18 cellular contexts compared by ENCODE assay signal in genomic region chr18:61982475-61982874, GRCh38.
"Had no signal": no experiment of that assay in that cellular context is flagged by ENCODE, and none has a peak within 500 bp of the region (broad histone marks: within the 10 kb centered on the region; RNA-seq: fewer than 3 reads in every experiment).

No MANE protein-coding gene starts in this region.

- H3K9me3 ChIP-seq: gastrocnemius medialis, left ventricle myocardium inferior, transverse colon, vagina had no signal

- ATAC-seq: activated CD8-positive, alpha-beta T cell treated with anti-CD3 and anti-CD28 coated beads, Interleukin-2, amount 10 ng/mL, durations not matched to agents 7 days and 5 days; gastrocnemius medialis had no signal

- H3K27me3 ChIP-seq: brain microvascular endothelial cell, dorsolateral prefrontal cortex, gastrocnemius medialis, transverse colon, vagina had no signal

- H3K4me1 ChIP-seq: gastrocnemius medialis, left ventricle myocardium inferior, transverse colon had no signal

- H3K4me3 ChIP-seq: dorsolateral prefrontal cortex, gastrocnemius medialis, left ventricle myocardium inferior, transverse colon, vagina had no signal

- H3K36me3 ChIP-seq: brain microvascular endothelial cell, gastrocnemius medialis, left ventricle myocardium inferior, transverse colon, vagina had no signal

- FAIRE-seq: colon, kidney had no signal

- H3K27ac ChIP-seq: brain microvascular endothelial cell, dorsolateral prefrontal cortex, gastrocnemius medialis, left ventricle myocardium inferior, transverse colon, vagina had no signal

- DNase-seq: activated B cell treated with CpG ODN at 0.5 μM for 24 hours; activated CD4-positive, alpha-beta T cell treated with anti-CD3 and anti-CD28 coated beads for 4 hours; activated CD8-positive, alpha-beta T cell treated with anti-CD3 and anti-CD28 coated beads, Interleukin-2, amount 10 ng/mL, durations not matched to agents 7 days and 5 days; activated naive CD4-positive, alpha-beta T cell treated with Interleukin-2 at 50 U/mL for 16 hours; activated naive CD8-positive, alpha-beta T cell treated with anti-CD3 and anti-CD28 coated beads, Interleukin-2, amount 10 ng/mL, durations not matched to agents 7 days and 5 days; activated T-cell treated with anti-CD3 and anti-CD28 coated beads, Interleukin-2, amount 50 U/mL, for 24 hours; brain microvascular endothelial cell; central memory CD4-positive, alpha-beta T cell; dorsolateral prefrontal cortex; endodermal cell; gastrocnemius medialis; kidney; left ventricle myocardium inferior; stimulated activated CD4-positive, alpha-beta T cell treated with anti-CD3 and anti-CD28 coated beads, Interleukin-12 subunit alpha, Interleukin-12 subunit beta, amount 100 ng/mL, for 4 hours; stimulated activated CD4-positive, alpha-beta T cell treated with anti-CD3 and anti-CD28 coated beads, Interleukin-2, amount 100 ng/mL, for 24 hours; transverse colon had no signal
